ENCODE assay signal across 13 cellular contexts in genomic region chr2:168254158-168254935, GRCh38. TPM values are rescaled to one million over a fixed set of nuclear protein-coding genes. Genes with fewer than 3 reads are reported as not detected.
DNase-seq lines count a peak whose midpoint lies in the region; ATAC-seq and TF ChIP-seq lines count a peak whose summit lies in the region.
"Had no signal": no experiment of that assay in that cellular context is flagged by ENCODE, and none has a peak within 500 bp of the region (broad histone marks: within the 10 kb centered on the region; RNA-seq: fewer than 3 reads in every experiment).

No MANE protein-coding gene starts in this region.

- TF ChIP-seq RAD21 in HCT116 (IDR thresholded peaks at IDR 0.05; ENCODE audit: low read depth): peak; percentile 57
- TF ChIP-seq RAD21 in SK-N-SH (IDR thresholded peaks at IDR 0.05; ENCODE audit: low read length): 0 out of 2 replicates have a peak, but pooled peaks have one; percentile 2

- DNase-seq in AML-193 (lab: John Stamatoyannopoulos, UW) (peak; percentile 11 to 19), HCT116 (ENCODE audit: low read depth, low spot score) (peak; percentile 41), SK-N-SH (peak; percentile 23), immature natural killer cell (no peak), pons (ENCODE audit: low spot score) (no peak), erythroblast (lab: John Stamatoyannopoulos, UW) (no peak)
- DNase-seq in activated effector memory CD4-positive, alpha-beta T cell treated with Interleukin-2 at 50 U/mL for 16 hours: no peak
- DNase-seq: activated CD4-positive, alpha-beta T cell treated with anti-CD3 and anti-CD28 coated beads, Interleukin-2, amount 50 U/mL, for 4 hours; activated gamma-delta T cell treated with Interleukin-2 at 50 U/mL for 16 hours; DND-41 had no signal

- H3K4me3 ChIP-seq in HCT116 (replicated peaks in 1 of 2; ENCODE audit: low read depth in 1 of 2, low read length in 2 of 2) (no peak overlapping the region), SK-N-SH (ENCODE audit: low read depth in 2 of 2, low read length in 1 of 2) (no peak overlapping the region)
- H3K4me3 ChIP-seq: lung, prostate gland had no signal

- no TSS peak for BruUV-seq in HCT116 (replicated peaks; lab: Mats Ljungman, UMichigan)

- TF ChIP-seq POLR2A in HCT116 (IDR thresholded peaks at IDR 0.05; ENCODE audit: borderline replicate concordance, extremely low read depth, insufficient read depth, insufficient read length) (no peak), erythroblast (IDR thresholded peaks at IDR 0.05; ENCODE audit: low read length) (no peak)

- peak; percentile 15 to 31 (median 23); a peak in 2 of 6 replicates for TF ChIP-seq CTCF in HCT116 (IDR thresholded peaks at IDR 0.05 in 2 of 3, conservative IDR thresholded peaks at IDR 0.05 in 1 of 3; ENCODE audit: borderline replicate concordance in 1 of 3, insufficient read depth in 1 of 3, low read depth in 2 of 3, low read length in 2 of 3)
- TF ChIP-seq CTCF in SK-N-SH (IDR thresholded peaks at IDR 0.05): peak; percentile 44

- no peaks in the 10 kb centered on the region for H3K79me2 ChIP-seq in HCT116 (ENCODE audit: insufficient read depth, low read length)
- no peaks in the 10 kb centered on the region for H3K79me2 ChIP-seq in SK-N-SH (ENCODE audit: insufficient read depth)

- H3K36me3 ChIP-seq in HCT116 (ENCODE audit: control insufficient read depth in 1 of 2, insufficient read depth in 2 of 2, low read length in 2 of 2) (no peaks in the 10 kb centered on the region), SK-N-SH (replicated peaks in 1 of 2; ENCODE audit: control insufficient read depth in 1 of 2, insufficient read depth in 2 of 2, low read length in 1 of 2) (no peaks in the 10 kb centered on the region)
- H3K36me3 ChIP-seq: prostate gland had no signal

- RAD21 ChIA-PET in HCT116 (lab: Charles Lee; ENCODE audit: low non-redundant PET in 1 of 2, low total read pairs in 2 of 2, uncharacterized antibody in 2 of 2, unreplicated experiment in 2 of 2): no interaction called here

- peak overlapping the region in 4 of 5 donors; percentile 59 to 84 (median 66) for H3K4me3 Mint-ChIP-seq in immature natural killer cell

- peak overlapping the region; percentile 42; the same call in 1 of the 2 replicates for H3K27ac ChIP-seq in HCT116 (ENCODE audit: low read depth, low read length)
- H3K27ac ChIP-seq in SK-N-SH (ENCODE audit: low read depth in 2 of 2, low read length in 1 of 2): peak overlapping the region in 1 of 2 experiments; percentile 35; a peak in 1 of 4 replicates

- POLR2A ChIA-PET in HCT116 (lab: Charles Lee) (no interaction called here), SK-N-SH (lab: Yijun Ruan, JAX) (no interaction called here)

- CTCF ChIA-PET in HCT116 (lab: Charles Lee) (no interaction called here), SK-N-SH (lab: Yijun Ruan, JAX) (interaction anchor here (0.6 to 1.5 kb wide), 2 partner anchors 27 to 92 kb away, joined by 4 read pairs; no protein-coding TSS in a partner anchor)

- no peak overlapping the region for H3K9ac ChIP-seq in HCT116 (ENCODE audit: low read length)
- H3K9ac ChIP-seq in SK-N-SH: no peak overlapping the region

- H3K9me3 ChIP-seq in HCT116 (ENCODE audit: control insufficient read depth in 1 of 2, insufficient read depth in 1 of 2, low read depth in 1 of 2, low read length in 2 of 2): peaks cover 0 to 2% of the 10 kb centered on the region in 2 experiments; a peak in 1 of 4 replicates
- no peaks in the 10 kb centered on the region for H3K9me3 ChIP-seq in SK-N-SH
- H3K9me3 ChIP-seq: prostate gland had no signal

- H3K4me1 ChIP-seq in HCT116 (ENCODE audit: control insufficient read depth in 1 of 2, insufficient read depth in 2 of 2, low read length in 2 of 2) (peaks cover 10 to 24% of the 10 kb centered on the region in 2 experiments; a peak in 3 of 4 replicates), SK-N-SH (ENCODE audit: control insufficient read depth in 1 of 2, insufficient read depth in 2 of 2, low read depth in 1 of 2, low read length in 1 of 2) (peaks cover 0 to 14% of the 10 kb centered on the region in 2 experiments; a peak in 2 of 4 replicates)
- H3K4me1 ChIP-seq: prostate gland had no signal

- H4K20me1 ChIP-seq in HCT116 (ENCODE audit: insufficient read depth) (no peaks in the 10 kb centered on the region), SK-N-SH (ENCODE audit: insufficient read depth) (no peaks in the 10 kb centered on the region)

- intact Hi-C loops in HCT116 (cut with micrococcal nuclease): no loop called here

- peak overlapping the region in 5 of 6 donors; percentile 59 to 85 (median 79) for H3K27ac Mint-ChIP-seq in immature natural killer cell

- H3K9me2 ChIP-seq in HCT116 (ENCODE audit: insufficient read depth) (no peaks in the 10 kb centered on the region), SK-N-SH (no peaks in the 10 kb centered on the region)

- peak overlapping the region; percentile 93 for H2AFZ ChIP-seq in HCT116 (ENCODE audit: low read depth, low read length, poor library complexity, severe bottlenecking)
- H2AFZ ChIP-seq in SK-N-SH (ENCODE audit: low read depth): no peak overlapping the region

- H3K27me3 Mint-ChIP-seq in immature natural killer cell (ENCODE audit: low read depth in 3 of 3): peaks cover 0 to 1% (median 0%) of the 10 kb centered on the region in 3 donors

- 54% methylated on average over 3 of the region's 3 CpGs for WGBS in SK-N-SH (ENCODE audit: low lambda C conversion rate)

- peaks cover 5 to 9% (median 6%) of the 10 kb centered on the region in 3 donors for H3K36me3 Mint-ChIP-seq in immature natural killer cell

- H3K9me3 Mint-ChIP-seq in immature natural killer cell: peaks cover 4 to 11% (median 9%) of the 10 kb centered on the region in 6 donors

- ATAC-seq in HCT116: peak; percentile 91
- no peak for ATAC-seq in HG02763 (IDR thresholded peaks at IDR 0.05; ENCODE audit: unreplicated experiment)

- H3K4me2 ChIP-seq in HCT116 (ENCODE audit: low read length) (peak overlapping the region; percentile 42), SK-N-SH (no peak overlapping the region)

- no peaks in the 10 kb centered on the region for H3K27me3 ChIP-seq in HCT116 (ENCODE audit: insufficient read depth, low read length)
- no peaks in the 10 kb centered on the region for H3K27me3 ChIP-seq in SK-N-SH (ENCODE audit: insufficient read depth)

- peaks cover 7% of the 10 kb centered on the region for H3F3A ChIP-seq in SK-N-SH (replicated peaks; ENCODE audit: insufficient read depth)

- TF ChIP-seq EP300 in SK-N-SH (IDR thresholded peaks at IDR 0.05; ENCODE audit: borderline replicate concordance in 1 of 2, low read depth in 1 of 2, low read length in 1 of 2): peak in 1 of 2 experiments; percentile 51; a peak in 2 of 4 replicates

- H3K4me1 Mint-ChIP-seq in immature natural killer cell: peaks cover 32 to 43% of the 10 kb centered on the region in 2 donors

TF ChIP-seq in HCT116, 20 proteins besides CTCF, POLR2A, EP300 and RAD21 (continues in another document):
- TF ChIP-seq FOSL1 (IDR thresholded peaks at IDR 0.05; ENCODE audit: low read depth) (peak; percentile 50; the same call in 1 of the 2 replicates), SRF (IDR thresholded peaks at IDR 0.05; ENCODE audit: low read depth) (peak; percentile 96), SP1 (IDR thresholded peaks at IDR 0.05; ENCODE audit: low read depth) (no peak)

TF ChIP-seq in SK-N-SH, 30 proteins besides CTCF, POLR2A, EP300 and RAD21 (continues in another document):
- TF ChIP-seq NRF1 (IDR thresholded peaks at IDR 0.05; ENCODE audit: low read depth, low read length): no peak
- TF ChIP-seq PBX3 (IDR thresholded peaks at IDR 0.05): peak; percentile 26; the same call in 1 of the 2 replicates
- TF ChIP-seq SMC3 (IDR thresholded peaks at IDR 0.05; ENCODE audit: low read depth, low read length): 0 out of 2 replicates have a peak, but pooled peaks have one; percentile 21
- TF ChIP-seq ELF1 (IDR thresholded peaks at IDR 0.05): no peak
- TF ChIP-seq FOSL2 (IDR thresholded peaks at IDR 0.05; ENCODE audit: borderline replicate concordance, low read depth): no peak
- TF ChIP-seq FOXJ3 (CRISPR knock-in tag; IDR thresholded peaks at IDR 0.05): no peak
- TF ChIP-seq TEAD4 (IDR thresholded peaks at IDR 0.05; ENCODE audit: borderline replicate concordance, insufficient read depth): no peak

RNA-seq across cellular contexts. Expression of gene STK39, which starts 7.0 kb away (rescaled TPM):
- 118 TPM for total RNA-seq in HCT116 (2021; ENCODE audit: unreplicated experiment)
- polyA plus RNA-seq in HCT116 (2012): 62.6 and 81.7 TPM in 2 replicates
- polyA plus RNA-seq in SK-N-SH (2012; rRNA removed) (9.6 and 12.3 TPM in 2 replicates), immature natural killer cell (10 to 100 TPM in 1 of 3 donors, 1 to 10 TPM in 2; 5.8 to 11.5 (median 9.3) TPM)
- polyA plus RNA-seq in SK-N-SH (2012; cell fraction: cytosol; rRNA removed): 15.1 and 20.5 TPM in 2 replicates
- polyA plus RNA-seq in SK-N-SH (2012; cell fraction: nucleus; rRNA removed): 4.0 and 8.4 TPM in 2 replicates

Comparison
In these comparisons a context has a peak if more than half of its experiments do, and no peak if none do; other contexts are left out.
1. DNase-seq: peak in AML-193 (2 of 2), HCT116 (single experiment) and SK-N-SH (single experiment); none in immature natural killer cell (0 of 3), activated effector memory CD4-positive, alpha-beta T cell treated with Interleukin-2 at 50 U/mL for 16 hours (single experiment), pons (single experiment) and erythroblast (0 of 2).